ENCODE assay signal across 8 cellular contexts in the genomic region with DNA sequence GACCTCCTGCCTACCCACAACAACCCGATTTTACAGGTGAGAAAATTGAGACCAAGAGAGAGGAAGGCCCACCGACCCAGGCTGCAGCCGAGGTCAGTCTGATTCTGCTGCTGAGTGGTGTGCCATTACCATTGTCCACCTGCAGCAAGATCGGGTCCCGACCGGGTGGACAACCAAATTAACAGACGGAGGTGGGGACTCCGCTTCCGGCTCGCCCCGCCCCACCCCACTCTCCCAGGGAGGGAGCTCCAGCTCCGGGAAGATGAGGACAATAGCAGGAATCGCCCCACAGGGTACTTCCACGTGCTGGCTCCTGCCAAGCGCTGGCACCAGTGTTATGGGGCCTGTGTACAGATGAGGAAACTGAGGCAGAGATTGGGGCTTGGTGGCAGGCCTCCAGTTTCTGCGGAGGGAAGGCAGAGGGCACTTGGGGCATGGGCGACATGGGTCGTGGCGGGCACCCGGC. TPM values are rescaled to one million over a fixed set of nuclear protein-coding genes. Genes with fewer than 3 reads are reported as not detected.
DNase-seq lines count a peak whose midpoint lies in the region; ATAC-seq and TF ChIP-seq lines count a peak whose summit lies in the region.

No MANE protein-coding gene starts in this region.

- peak; percentile 44 for DNase-seq in Right ventricle myocardium superior
- DNase-seq in cardiac septum (ENCODE audit: low spot score), result no peak
- peak; percentile 57 to 75 (median 72) for DNase-seq in mucosa of descending colon
- peak in 1 of 2 donors; percentile 77 for DNase-seq in aorta
- no peak for DNase-seq in SW480 (ENCODE audit: low spot score)
- no peak for DNase-seq in superior temporal gyrus (ENCODE audit: extremely low spot score)

- H3K27me3 ChIP-seq in duodenal mucosa (ENCODE audit: control insufficient read depth in 1 of 2, insufficient read depth in 2 of 2, low read length in 2 of 2) (peaks cover 7 to 15% of the 10 kb centered on the region in 2 donors), aorta (ENCODE audit: control insufficient read depth in 1 of 2, insufficient read depth in 2 of 2, low read length in 1 of 2) (no peaks in the 10 kb centered on the region)

- ATAC-seq in Right ventricle myocardium superior (ENCODE audit: poor library complexity), result no peak
- ATAC-seq in mucosa of descending colon, result peak; percentile 58
- ATAC-seq in aorta (ENCODE audit: low FRiP score), result no peak
- ATAC-seq in GM21723 (IDR thresholded peaks at IDR 0.05; ENCODE audit: unreplicated experiment), result no peak

- H3K36me3 ChIP-seq in duodenal mucosa (ENCODE audit: control insufficient read depth in 1 of 2, insufficient read depth in 2 of 2, low read length in 2 of 2) (no peaks in the 10 kb centered on the region), mucosa of descending colon (ENCODE audit: low read depth) (no peaks in the 10 kb centered on the region), aorta (ENCODE audit: control insufficient read depth in 1 of 2, insufficient read depth in 2 of 2, low read length in 1 of 2) (no peaks in the 10 kb centered on the region)

- H3K4me1 ChIP-seq in duodenal mucosa (ENCODE audit: control insufficient read depth in 1 of 2, insufficient read depth in 2 of 2, low read length in 2 of 2), result peaks cover 11 to 23% of the 10 kb centered on the region in 2 donors
- peaks cover 3% of the 10 kb centered on the region for H3K4me1 ChIP-seq in mucosa of descending colon (ENCODE audit: low read depth)
- H3K4me1 ChIP-seq in aorta (ENCODE audit: control insufficient read depth in 1 of 2, insufficient read depth in 2 of 2, low read length in 2 of 2), result no peaks in the 10 kb centered on the region

- H3K9me3 ChIP-seq in duodenal mucosa (ENCODE audit: control insufficient read depth in 1 of 2, low read length in 2 of 2) (no peaks in the 10 kb centered on the region), mucosa of descending colon (no peaks in the 10 kb centered on the region), aorta (ENCODE audit: control insufficient read depth, low read length) (no peaks in the 10 kb centered on the region)

- 15 to 16% methylated on average over 20 of the region's 20 CpGs for WGBS in aorta, 2 donors

- H3K27ac ChIP-seq in duodenal mucosa (ENCODE audit: low read depth, low read length) (no peak overlapping the region), aorta (ENCODE audit: low read depth in 1 of 2, low read length in 2 of 2) (no peak overlapping the region)

- no peak for TF ChIP-seq CTCF in mucosa of descending colon (IDR thresholded peaks at IDR 0.05)

- H3K4me3 ChIP-seq in duodenal mucosa (ENCODE audit: low read depth in 1 of 2, low read length in 2 of 2) (peak overlapping the region; percentile 71 to 73), mucosa of descending colon (no peak overlapping the region), aorta (ENCODE audit: low read length in 2 of 2) (peak overlapping the region; percentile 3 to 21)

- peak overlapping the region; percentile 54 to 83 for H3K9ac ChIP-seq in duodenal mucosa (ENCODE audit: low read depth in 1 of 2, low read length in 2 of 2)

- intact Hi-C loops in Right ventricle myocardium superior (cut with DNase I), result no loop called here
- intact Hi-C loops in cardiac septum (cut with DNase I), result loop anchor here (5.0 to 10.0 kb wide), 3 partner anchors 35 to 413 kb away; partner anchors contain the start of gene PICK1
- intact Hi-C loops in mucosa of descending colon (cut with DNase I, micrococcal nuclease), result no loop called here
- intact Hi-C loops in aorta (cut with DNase I), result loop anchor here in 1 of 2 donors (5.0 kb wide), 1 partner anchor 35 kb away; no protein-coding TSS in a partner anchor

RNA-seq across cellular contexts. Expression of gene KDELR3, which starts 0.4 kb away (rescaled TPM):
- total RNA-seq in Right ventricle myocardium superior, result 3.1 TPM
- total RNA-seq in cardiac septum, result 18.2 TPM
- total RNA-seq in mucosa of descending colon, result 10 to 100 TPM in 2 of 3 donors, 1 to 10 TPM in 1; 4.2 to 14.4 (median 11.3) TPM
- 10 to 100 TPM; 12.9 to 24.0 TPM for total RNA-seq in aorta
- polyA plus RNA-seq in aorta, result 10 to 100 TPM; 17.6 to 25.8 TPM

RNA-seq across cellular contexts. Expression of gene KCNJ4, which starts 12.5 kb away (rescaled TPM):
- total RNA-seq in Right ventricle myocardium superior (16.6 TPM), cardiac septum (67.8 TPM), mucosa of descending colon (not detected), aorta (not detected)
- not detected for polyA plus RNA-seq in aorta

RNA-seq across cellular contexts. Expression of gene DDX17, which starts 38.6 kb away (rescaled TPM):
- total RNA-seq in Right ventricle myocardium superior (193 TPM), cardiac septum (215 TPM), mucosa of descending colon (100 to 1,000 TPM; 279 to 464 (median 363) TPM), aorta (100 to 1,000 TPM; 377 to 555 TPM)
- polyA plus RNA-seq in aorta, result 100 to 1,000 TPM in 1 of 2 donors, 10 to 100 TPM in 1; 50.0 to 355 TPM

Comparison
In these comparisons a context has a peak if more than half of its experiments do, and no peak if none do; other contexts are left out.
1. DNase-seq: peak in Right ventricle myocardium superior (single experiment) and mucosa of descending colon (3 of 3); none in cardiac septum (single experiment), SW480 (single experiment) and superior temporal gyrus (single experiment).
2. RNA of gene KCNJ4, which starts 12.5 kb away (total RNA-seq): 67.8 TPM in cardiac septum (single experiment) and 16.6 TPM in Right ventricle myocardium superior (single experiment); not detected in mucosa of descending colon and not detected in aorta; every median in the first group is over 10 times any median in the second.